ENCODE assay signal across 25 cellular contexts in genomic region chr1:170593612-170594011, GRCh38.
DNase-seq lines count a peak whose midpoint lies in the region; ATAC-seq and TF ChIP-seq lines count a peak whose summit lies in the region.
"Had no signal": no experiment of that assay in that cellular context is flagged by ENCODE, and none has a peak within 500 bp of the region (broad histone marks: within the 10 kb centered on the region; RNA-seq: fewer than 3 reads in every experiment).

No MANE protein-coding gene starts in this region.

- H3K18ac ChIP-seq in IMR-90 (ENCODE audit: low read depth, low read length) = no peak overlapping the region

- DNase-seq in IMR-90 (no peak), adipocyte (ENCODE audit: low read depth) (peak; percentile 44), thyroid gland (no peak), T1000 (lab: John Stamatoyannopoulos, UW) (no peak), adrenal gland (no peak), NCI-H1694 treated with DMSO at 0.1 percent for 48 hours (lab: John Stamatoyannopoulos, UW) (no peak)
- DNase-seq: activated CD4-positive, alpha-beta T cell treated with anti-CD3 and anti-CD28 coated beads, Interleukin-2, amount 10 ng/mL, durations not matched to agents 7 days and 5 days; dorsolateral prefrontal cortex; GF-D8; H7; left colon; mucosa of descending colon; NCI-H345; retina; stimulated activated naive B cell treated with anti-CD40 and anti-IgM and Interleukin-4, amounts not matched to agents 10 μg/mL and 1 μg/mL and 100 μg/mL, for 72 hours; T-cell; upper lobe of left lung had no signal

- TF ChIP-seq POLR2A in IMR-90 (IDR thresholded peaks at IDR 0.05; ENCODE audit: low read depth, low read length) (no peak), thyroid gland (IDR thresholded peaks at IDR 0.05) (no peak), adrenal gland (IDR thresholded peaks at IDR 0.05) (no peak)

- no peaks in the 10 kb centered on the region for H3K9me1 ChIP-seq in IMR-90 (ENCODE audit: insufficient read depth, low read length)

- H3K27me3 ChIP-seq in IMR-90 (ENCODE audit: control insufficient read depth, insufficient read depth, low read length) = no peaks in the 10 kb centered on the region; the same call in 1 of the 2 replicates
- H3K27me3 ChIP-seq in adipocyte (replicated peaks; ENCODE audit: control insufficient read depth, insufficient read depth, low read length) = no peaks in the 10 kb centered on the region
- no peaks in the 10 kb centered on the region for H3K27me3 ChIP-seq in thyroid gland
- no peaks in the 10 kb centered on the region for H3K27me3 ChIP-seq in adrenal gland
- H3K27me3 ChIP-seq: BLaER1, cardiac muscle cell, dorsolateral prefrontal cortex, upper lobe of left lung had no signal

- no peak overlapping the region for H4K5ac ChIP-seq in IMR-90 (ENCODE audit: low read depth, low read length)

- CTCF ChIA-PET in IMR-90 (lab: Yijun Ruan, JAX) = no interaction called here

- no peak overlapping the region for H2BK5ac ChIP-seq in IMR-90 (ENCODE audit: low read depth, low read length, poor library complexity, severe bottlenecking)

- dilution Hi-C loops in IMR-90 (cut with HindIII; ENCODE audit: low sequenced_read_pairs, unreplicated experiment) = no loop called here

- no peak for ATAC-seq in IMR-90 (ENCODE audit: low read depth)
- no peak for ATAC-seq in HG02623 (IDR thresholded peaks at IDR 0.05; ENCODE audit: unreplicated experiment)
- ATAC-seq: HepG2; left colon; mucosa of descending colon; stimulated activated naive B cell treated with anti-CD40 and anti-IgM and Interleukin-4, amounts not matched to agents 10 μg/mL and 1 μg/mL and 100 μg/mL, for 72 hours; T-cell had no signal

- H2BK15ac ChIP-seq in IMR-90 (ENCODE audit: low read depth, low read length) = no peak overlapping the region

- H4K91ac ChIP-seq in IMR-90 (ENCODE audit: insufficient read depth, low read depth, low read length) = no peak overlapping the region

- no peaks in the 10 kb centered on the region for H4K20me1 ChIP-seq in IMR-90 (ENCODE audit: insufficient read depth, low read length)
- H4K20me1 ChIP-seq: BLaER1 had no signal

- H3K4ac ChIP-seq in IMR-90 (ENCODE audit: low read depth, low read length) = no peak overlapping the region

- no peak overlapping the region for H3K56ac ChIP-seq in IMR-90 (ENCODE audit: extremely low read depth, insufficient read depth, low read length)

- H4K8ac ChIP-seq in IMR-90 (ENCODE audit: low read depth in 2 of 2, low read length in 2 of 2) = no peak overlapping the region

- no peak overlapping the region for H2AK9ac ChIP-seq in IMR-90 (replicated peaks; ENCODE audit: low read depth, low read length, poor library complexity)

- H3K4me3 ChIP-seq in IMR-90 (ENCODE audit: insufficient read depth, low read depth, low read length) (no peak overlapping the region), adipocyte (ENCODE audit: low read length) (peak overlapping the region; percentile 77), mesodermal cell (ENCODE audit: extremely low read depth, insufficient read depth, low read length, poor library complexity, severe bottlenecking) (no peak overlapping the region), thyroid gland (replicated peaks in 1 of 3) (no peak overlapping the region), adrenal gland (no peak overlapping the region)
- H3K4me3 ChIP-seq: BLaER1, cardiac muscle cell, GM12878, mucosa of descending colon, upper lobe of left lung had no signal

- no peak overlapping the region for H3K9ac ChIP-seq in IMR-90 (ENCODE audit: low read depth, low read length)
- H3K9ac ChIP-seq in adipocyte (ENCODE audit: low read length) = peak overlapping the region; percentile 84
- H3K9ac ChIP-seq: BLaER1 had no signal

- no peak for TF ChIP-seq RAD21 in IMR-90 (IDR thresholded peaks at IDR 0.05; ENCODE audit: low read length)

- intact Hi-C loops in IMR-90 (cut with micrococcal nuclease) (no loop called here), thyroid gland (cut with DNase I) (no loop called here), adrenal gland (cut with DNase I) (no loop called here)

- H3K4me2 ChIP-seq in IMR-90 (ENCODE audit: low read depth, low read length) = peak overlapping the region; percentile 82
- H3K4me2 ChIP-seq: BLaER1 had no signal

- WGBS in IMR-90 (ENCODE audit: extremely low coverage in 2 of 2, insufficient read length in 1 of 2), 2 experiments = no CpG with 5 or more reads among the region's 2 CpGs
- 43 to 64% methylated on average over 1 of the region's 2 CpGs for WGBS in mesodermal cell (ENCODE audit: insufficient coverage in 2 of 2), 2 experiments
- WGBS in thyroid gland, 2 donors = 46 to 49% methylated on average over 2 of the region's 2 CpGs
- 29 to 50% (median 45%) methylated on average over 2 of the region's 2 CpGs for WGBS in adrenal gland, 4 donors

- H3K27ac ChIP-seq in IMR-90 (ENCODE audit: insufficient read depth, low read length) (no peak overlapping the region), mesodermal cell (ENCODE audit: low read depth, low read length, severe bottlenecking) (peak overlapping the region; percentile 32), thyroid gland (peak overlapping the region in 2 of 3 donors; percentile 35 to 46), adrenal gland (no peak overlapping the region)
- H3K27ac ChIP-seq: BLaER1, cardiac muscle cell, epithelial cell of prostate, RWPE1, upper lobe of left lung had no signal

- POLR2A ChIA-PET in IMR-90 (lab: Charles Lee; ENCODE audit: unreplicated experiment) = no interaction called here

- H2AK5ac ChIP-seq in IMR-90 (ENCODE audit: low read depth, low read length) = no peak overlapping the region

- no peak overlapping the region for H2BK20ac ChIP-seq in IMR-90 (ENCODE audit: low read depth, low read length)

- no peak overlapping the region for H2BK120ac ChIP-seq in IMR-90 (ENCODE audit: low read depth, low read length)

- H3K4me1 ChIP-seq in IMR-90 (ENCODE audit: control insufficient read depth, insufficient read depth, low read length) = 0 out of 2 replicates have a peak, but pooled peaks cover 3% of the 10 kb centered on the region
- peaks cover 46% of the 10 kb centered on the region for H3K4me1 ChIP-seq in adipocyte (ENCODE audit: control insufficient read depth, insufficient read depth, low read length)
- no peaks in the 10 kb centered on the region for H3K4me1 ChIP-seq in mesodermal cell (ENCODE audit: control insufficient read depth, insufficient read depth, low read length, poor library complexity, severe bottlenecking)
- H3K4me1 ChIP-seq in thyroid gland = peaks cover 21% of the 10 kb centered on the region in 2 donors
- H3K4me1 ChIP-seq in adrenal gland (replicated peaks in 1 of 2) = no peaks in the 10 kb centered on the region
- H3K4me1 ChIP-seq: BLaER1, upper lobe of left lung had no signal

- in situ Hi-C loops in IMR-90 (cut with MboI; ENCODE audit: low sequenced_read_pairs) = no loop called here

- no peak overlapping the region for H2AFZ ChIP-seq in IMR-90 (replicated peaks; ENCODE audit: low read length, poor library complexity)

- H3K9me3 ChIP-seq in IMR-90 (ENCODE audit: control insufficient read depth, insufficient read depth, low read length) (peaks cover 3% of the 10 kb centered on the region; the same call in 1 of the 2 replicates), adipocyte (ENCODE audit: control insufficient read depth, low read length) (peaks cover 17% of the 10 kb centered on the region), mesodermal cell (ENCODE audit: control insufficient read depth, low read length) (peaks cover 4% of the 10 kb centered on the region), thyroid gland (no peaks in the 10 kb centered on the region), adrenal gland (replicated peaks in 1 of 3) (peaks cover 0 to 12% (median 10%) of the 10 kb centered on the region in 3 donors)

- no peaks in the 10 kb centered on the region for H3K79me1 ChIP-seq in IMR-90 (ENCODE audit: low read depth in 1 of 2, low read length in 2 of 2)

- TF ChIP-seq CTCF in IMR-90 (conservative IDR thresholded peaks at IDR 0.05; ENCODE audit: low read depth, low read length) (no peak), thyroid gland (IDR thresholded peaks at IDR 0.05) (no peak), adrenal gland (IDR thresholded peaks at IDR 0.05) (no peak)

- peak overlapping the region; percentile 35; the same call in 1 of the 2 replicates for H3K14ac ChIP-seq in IMR-90 (replicated peaks; ENCODE audit: low read depth, low read length)

- no peaks in the 10 kb centered on the region for H3K36me3 ChIP-seq in IMR-90 (ENCODE audit: control insufficient read depth, insufficient read depth, low read length)
- no peaks in the 10 kb centered on the region for H3K36me3 ChIP-seq in adipocyte (ENCODE audit: control insufficient read depth, insufficient read depth, low read length, severe bottlenecking)
- no peaks in the 10 kb centered on the region for H3K36me3 ChIP-seq in mesodermal cell (ENCODE audit: control insufficient read depth, insufficient read depth, low read length)
- no peaks in the 10 kb centered on the region for H3K36me3 ChIP-seq in thyroid gland
- H3K36me3 ChIP-seq in adrenal gland (replicated peaks in 1 of 2) = no peaks in the 10 kb centered on the region
- H3K36me3 ChIP-seq: BLaER1, cardiac muscle cell, upper lobe of left lung had no signal

- no peak overlapping the region for H3K23ac ChIP-seq in IMR-90 (ENCODE audit: low read depth, low read length)

- no TSS peak for BruUV-seq in IMR-90 (replicated peaks; lab: Mats Ljungman, UMichigan)

TF ChIP-seq in IMR-90, 13 proteins besides CTCF, POLR2A, EP300 and RAD21:
- TF ChIP-seq USF2 (IDR thresholded peaks at IDR 0.05; ENCODE audit: low read depth, low read length) = no peak
- TF ChIP-seq MAZ (IDR thresholded peaks at IDR 0.05; ENCODE audit: borderline replicate concordance, low read depth, low read length) = no peak
- TF ChIP-seq CEBPB (IDR thresholded peaks at IDR 0.05; ENCODE audit: low read depth, low read length) = no peak
- no peak for TF ChIP-seq ELK1 (IDR thresholded peaks at IDR 0.05; ENCODE audit: borderline replicate concordance, low read depth, low read length)
- TF ChIP-seq RCOR1 (IDR thresholded peaks at IDR 0.05; ENCODE audit: insufficient replicate concordance, low read length) = no peak

Comparison
In these comparisons a context has a peak if more than half of its experiments do, and no peak if none do; other contexts are left out.
1. H3K27ac ChIP-seq: peak in mesodermal cell (single experiment) and thyroid gland (2 of 3); none in IMR-90 (single experiment) and adrenal gland (0 of 5).